Comparison of ENCODE assay signal across 18 cellular contexts in genomic region chr22:21948824-21949568, GRCh38. TPM values are rescaled to one million over a fixed set of nuclear protein-coding genes. Genes with fewer than 3 reads are reported as not detected.
DNase-seq lines count a peak whose midpoint lies in the region; ATAC-seq, FAIRE-seq and TF ChIP-seq lines count a peak whose summit lies in the region.
"Had no signal": no experiment of that assay in that cellular context is flagged by ENCODE, and none has a peak within 500 bp of the region (broad histone marks: within the 10 kb centered on the region; RNA-seq: fewer than 3 reads in every experiment).

No MANE protein-coding gene starts in this region.

- no peak for TF ChIP-seq CTCF in esophagus squamous epithelium (IDR thresholded peaks at IDR 0.05)
- TF ChIP-seq CTCF in parathyroid adenoma (IDR thresholded peaks at IDR 0.05) = no peak
- no peak for TF ChIP-seq CTCF in PC-9 (conservative IDR thresholded peaks at IDR 0.05)

- POLR2A ChIA-PET in PC-9 (lab: Charles Lee; ENCODE audit: unreplicated experiment) = no interaction called here

- H3K9me3 ChIP-seq in right cardiac atrium (ENCODE audit: control insufficient read depth, low read length) = no peaks in the 10 kb centered on the region
- H3K9me3 ChIP-seq in esophagus squamous epithelium = no peaks in the 10 kb centered on the region
- H3K9me3 ChIP-seq in parathyroid adenoma (ENCODE audit: control insufficient read depth, low read length) = no peaks in the 10 kb centered on the region
- H3K9me3 ChIP-seq in PC-9 (ENCODE audit: insufficient read depth, low read depth) = no peaks in the 10 kb centered on the region
- H3K9me3 ChIP-seq: colonic mucosa had no signal

- no peaks in the 10 kb centered on the region for H3K9me2 ChIP-seq in PC-9 (ENCODE audit: insufficient read depth)

- WGBS in right cardiac atrium = 65% methylated on average over 7 of the region's 7 CpGs
- WGBS in esophagus squamous epithelium, 2 donors = 68 to 69% methylated on average over 5 to 6 of the region's 7 CpGs

- CTCF ChIA-PET in PC-9 (lab: Charles Lee) = no interaction called here

- peak overlapping the region; percentile 37 for H3K27ac ChIP-seq in right cardiac atrium (ENCODE audit: low read length)
- peak overlapping the region; percentile 23 to 96 (median 85) for H3K27ac ChIP-seq in esophagus squamous epithelium
- peak overlapping the region; percentile 32 for H3K27ac ChIP-seq in parathyroid adenoma
- H3K27ac ChIP-seq in PC-9 = no peak overlapping the region
- H3K27ac ChIP-seq: colonic mucosa, WERI-Rb-1 had no signal

- H3K27me3 ChIP-seq in right cardiac atrium (ENCODE audit: control insufficient read depth, insufficient read depth) (no peaks in the 10 kb centered on the region), esophagus squamous epithelium (no peaks in the 10 kb centered on the region), parathyroid adenoma (ENCODE audit: control insufficient read depth, insufficient read depth, low read length) (no peaks in the 10 kb centered on the region), PC-9 (ENCODE audit: insufficient read depth, low read depth) (no peaks in the 10 kb centered on the region)
- H3K27me3 ChIP-seq: colonic mucosa had no signal

- H3K4me1 ChIP-seq in right cardiac atrium (ENCODE audit: control insufficient read depth, insufficient read depth, low read length) (peaks cover 16% of the 10 kb centered on the region), esophagus squamous epithelium (peaks cover 42 to 90% (median 72%) of the 10 kb centered on the region in 3 donors), parathyroid adenoma (peaks cover 2% of the 10 kb centered on the region), PC-9 (replicated peaks; ENCODE audit: insufficient read depth) (peaks cover 12% of the 10 kb centered on the region)

- DNase-seq in right cardiac atrium (no peak), Right ventricle myocardium inferior (ENCODE audit: missing footprints) (no peak), esophagus squamous epithelium (lab: John Stamatoyannopoulos, UW) (no peak), urothelium cell line (ENCODE audit: low spot score) (no peak), NCI-H2227 (lab: John Stamatoyannopoulos, UW; ENCODE audit: unreplicated experiment) (no peak), PC-9 (no peak)
- no peak for DNase-seq in central memory CD4-positive, alpha-beta T cell
- DNase-seq: activated effector memory CD4-positive, alpha-beta T cell treated with anti-CD3 and anti-CD28 coated beads, Interleukin-2, amount 50 U/mL, for 16 hours; Calu3; colonic mucosa; GF-D8; H9; MV-4-11; NCI-H2107; RPMI8226; stimulated activated CD4-positive, alpha-beta T cell treated with anti-CD3 and anti-CD28 coated beads, Interleukin-4, amount 100 ng/mL, for 1 hour; WERI-Rb-1 had no signal

- no peak overlapping the region for H3K9ac ChIP-seq in parathyroid adenoma

- H4K20me1 ChIP-seq in PC-9 (ENCODE audit: insufficient read depth) = no peaks in the 10 kb centered on the region

- H3K36me3 ChIP-seq in esophagus squamous epithelium = peaks cover 15 to 24% (median 21%) of the 10 kb centered on the region in 3 donors
- H3K36me3 ChIP-seq in parathyroid adenoma (ENCODE audit: control insufficient read depth, insufficient read depth, low read length) = no peaks in the 10 kb centered on the region
- no peaks in the 10 kb centered on the region for H3K36me3 ChIP-seq in PC-9 (ENCODE audit: low read depth)
- H3K36me3 ChIP-seq: colonic mucosa had no signal

- H3K4me2 ChIP-seq in parathyroid adenoma (ENCODE audit: low read length) (no peak overlapping the region), PC-9 (no peak overlapping the region)

- no TSS peak for BruUV-seq in PC-9 (replicated peaks; lab: Mats Ljungman, UMichigan)

- peak; percentile 9 for FAIRE-seq in urothelium cell line (lab: Jason Lieb, UNC)

- peaks cover 11% of the 10 kb centered on the region; the same call in 1 of the 2 replicates for H3F3A ChIP-seq in PC-9 (ENCODE audit: insufficient read depth, low read depth)

- H2AFZ ChIP-seq in parathyroid adenoma (no peak overlapping the region), PC-9 (no peak overlapping the region)

- no peak for TF ChIP-seq POLR2A in esophagus squamous epithelium (IDR thresholded peaks at IDR 0.05)

- ATAC-seq in right cardiac atrium (peak in 1 of 2 donors; percentile 25), Right ventricle myocardium inferior (no peak)

- intact Hi-C loops in right cardiac atrium (cut with DNase I) = no loop called here
- intact Hi-C loops in Right ventricle myocardium inferior (cut with DNase I) = no loop called here
- intact Hi-C loops in esophagus squamous epithelium (cut with DNase I) = no loop called here
- intact Hi-C loops in PC-9 (cut with micrococcal nuclease; ENCODE audit: unreplicated experiment) = no loop called here

- H3K4me3 ChIP-seq in right cardiac atrium (ENCODE audit: low read length) (no peak overlapping the region), esophagus squamous epithelium (no peak overlapping the region), parathyroid adenoma (ENCODE audit: low read depth, low read length) (no peak overlapping the region), PC-9 (no peak overlapping the region)
- H3K4me3 ChIP-seq: colonic mucosa had no signal

- H3K79me2 ChIP-seq in parathyroid adenoma (peaks cover 2% of the 10 kb centered on the region), PC-9 (ENCODE audit: low read depth) (0 out of 2 replicates have a peak, but pooled peaks cover 11% of the 10 kb centered on the region)

RNA-seq across cellular contexts. Expression of gene PPM1F, which starts 3.7 kb away (rescaled TPM):
- total RNA-seq in right cardiac atrium = 10 to 100 TPM; 19.7 to 25.5 (median 22.0) TPM
- polyA plus RNA-seq in right cardiac atrium = 17.5 TPM
- total RNA-seq in Right ventricle myocardium inferior = 18.9 TPM
- 10 to 100 TPM; 22.2 to 39.7 (median 25.9) TPM for total RNA-seq in esophagus squamous epithelium
- total RNA-seq in PC-9 (2021) = 20.6 and 22.1 TPM in 2 replicates

RNA-seq across cellular contexts. Expression of gene TOP3B, which starts 33.6 kb away (rescaled TPM):
- total RNA-seq in right cardiac atrium (10 to 100 TPM; 12.7 to 17.8 (median 13.8) TPM), Right ventricle myocardium inferior (10.4 TPM), esophagus squamous epithelium (10 to 100 TPM in 3 of 4 donors, 1 to 10 TPM in 1; 4.6 to 36.6 (median 23.4) TPM), PC-9 (2021) (23.7 and 23.9 TPM in 2 replicates)
- polyA plus RNA-seq in right cardiac atrium = 11.1 TPM
